In genomic region chr7:80552304-80552703, GRCh38 we compare ENCODE assay signal across 20 cellular contexts. TPM values are rescaled to one million over a fixed set of nuclear protein-coding genes. Genes with fewer than 3 reads are reported as not detected.
DNase-seq lines count a peak whose midpoint lies in the region; TF ChIP-seq lines count a peak whose summit lies in the region.
"Had no signal": no experiment of that assay in that cellular context is flagged by ENCODE, and none has a peak within 500 bp of the region (broad histone marks: within the 10 kb centered on the region; RNA-seq: fewer than 3 reads in every experiment).

No MANE protein-coding gene starts in this region.

- WGBS in tibial nerve, 2 donors: 31 to 46% methylated on average over 1 of the region's 1 CpG

- no peak for TF ChIP-seq EP300 in tibial nerve (IDR thresholded peaks at IDR 0.05)

- intact Hi-C loops in left ventricle myocardium inferior (cut with micrococcal nuclease) (no loop called here), cardiac septum (cut with DNase I) (no loop called here)

- H3K27me3 ChIP-seq in left ventricle myocardium inferior (ENCODE audit: low read depth) (no peaks in the 10 kb centered on the region), tibial nerve (no peaks in the 10 kb centered on the region)
- H3K27me3 ChIP-seq: brain microvascular endothelial cell, right lobe of liver, vagina had no signal

- no peak for TF ChIP-seq CTCF in left ventricle myocardium inferior (IDR thresholded peaks at IDR 0.05; ENCODE audit: borderline replicate concordance)
- TF ChIP-seq CTCF in fibroblast of villous mesenchyme (IDR thresholded peaks at IDR 0.05; ENCODE audit: insufficient read depth, low read depth, low read length): no peak
- TF ChIP-seq CTCF in tibial nerve (IDR thresholded peaks at IDR 0.05): no peak

- TF ChIP-seq POLR2A in tibial nerve (IDR thresholded peaks at IDR 0.05): no peak

- no peak for DNase-seq in left ventricle myocardium inferior
- no peak for DNase-seq in cardiac septum (ENCODE audit: low spot score)
- DNase-seq in OCI-M1 (lab: John Stamatoyannopoulos, UW): peak; percentile 74
- peak; percentile 70 for DNase-seq in fibroblast of villous mesenchyme (ENCODE audit: low read depth)
- DNase-seq in stimulated activated naive CD4-positive, alpha-beta T cell treated with Interleukin-2 at 50 U/mL for 16 hours (lab: John Stamatoyannopoulos, UW): no peak
- no peak for DNase-seq in NCI-H2196 (lab: John Stamatoyannopoulos, UW; ENCODE audit: unreplicated experiment)
- DNase-seq in NCI-H1694 treated with DMSO at 0.1 percent for 48 hours (lab: John Stamatoyannopoulos, UW): no peak
- DNase-seq in tibial nerve (ENCODE audit: low spot score in 2 of 2): no peak
- DNase-seq: activated CD4-positive, alpha-beta T cell treated with anti-CD3 and anti-CD28 coated beads, Interleukin-2, amount 50 U/mL, for 48 hours; activated T-cell treated with anti-CD3 and anti-CD28 coated beads, Interleukin-2, amount 50 U/mL, for 48 hours; brain microvascular endothelial cell; NCI-H1092 treated with DMSO at 0.1 percent for 48 hours; NCI-H748 treated with DMSO at 0.1 percent for 48 hours; nucleus accumbens; right lobe of liver; stimulated activated CD4-positive, alpha-beta T cell treated with anti-CD3 and anti-CD28 coated beads, Interleukin-2, amount 100 ng/mL, for 24 hours; substantia nigra had no signal

- H3K36me3 ChIP-seq in left ventricle myocardium inferior: no peaks in the 10 kb centered on the region
- no peaks in the 10 kb centered on the region for H3K36me3 ChIP-seq in tibial nerve
- H3K36me3 ChIP-seq: brain microvascular endothelial cell, right lobe of liver, vagina had no signal

- peak overlapping the region; percentile 85 for H3K27ac ChIP-seq in left ventricle myocardium inferior (replicated peaks)
- H3K27ac ChIP-seq in tibial nerve: peak overlapping the region in 1 of 4 donors; percentile 52
- H3K27ac ChIP-seq: brain microvascular endothelial cell, right lobe of liver had no signal

- H3K9me3 ChIP-seq in left ventricle myocardium inferior (replicated peaks) (no peaks in the 10 kb centered on the region), tibial nerve (no peaks in the 10 kb centered on the region)
- H3K9me3 ChIP-seq: right lobe of liver, vagina had no signal

- H3K4me1 ChIP-seq in left ventricle myocardium inferior: peaks cover 44% of the 10 kb centered on the region
- H3K4me1 ChIP-seq in tibial nerve: peaks cover 0 to 10% (median 0%) of the 10 kb centered on the region in 4 donors
- H3K4me1 ChIP-seq: right lobe of liver had no signal

- H3K4me3 ChIP-seq in left ventricle myocardium inferior (no peak overlapping the region), fibroblast of villous mesenchyme (ENCODE audit: low read depth, low read length) (no peak overlapping the region), tibial nerve (no peak overlapping the region)
- H3K4me3 ChIP-seq: K562, right lobe of liver, vagina had no signal

RNA-seq across cellular contexts. Expression of gene GNAT3, which starts 40.4 kb away (rescaled TPM):
- total RNA-seq in left ventricle myocardium inferior (not detected), cardiac septum (not detected), fibroblast of villous mesenchyme (not detected in 2 replicates), tibial nerve (not detected)
- total RNA-seq: K562, left lobe of liver, right lobe of liver, vagina had no signal

Comparison
In these comparisons a context has a peak if more than half of its experiments do, and no peak if none do; other contexts are left out.
1. DNase-seq: peak in OCI-M1 (single experiment) and fibroblast of villous mesenchyme (single experiment); none in left ventricle myocardium inferior (single experiment), cardiac septum (single experiment), stimulated activated naive CD4-positive, alpha-beta T cell treated with Interleukin-2 at 50 U/mL for 16 hours (single experiment), NCI-H2196 (single experiment), NCI-H1694 treated with DMSO at 0.1 percent for 48 hours (single experiment) and tibial nerve (0 of 2).